ENCODE assay signal across 12 cellular contexts in genomic region chr4:71570492-71570891, GRCh38.
"Had no signal": no experiment of that assay in that cellular context is flagged by ENCODE, and none has a peak within 500 bp of the region (broad histone marks: within the 10 kb centered on the region; RNA-seq: fewer than 3 reads in every experiment).

No MANE protein-coding gene starts in this region.

- H3K4me3 ChIP-seq: lung, ovary, uterus had no signal

- DNase-seq: activated CD4-positive, alpha-beta T cell treated with anti-CD3 and anti-CD28 coated beads, Interleukin-2, amount 10 ng/mL, durations not matched to agents 24 days and 14 days; activated naive CD4-positive, alpha-beta T cell treated with anti-CD3 and anti-CD28 coated beads for 36 hours; cerebellar nuclear complex; effector memory CD8-positive, alpha-beta T cell; erythroblast; glutamatergic neuron; immature natural killer cell; left colon; ovary; stimulated activated CD4-positive, alpha-beta T cell treated with anti-CD3 and anti-CD28 coated beads, Interleukin-4, amount 100 ng/mL, for 4 hours; uterus had no signal
